In the genomic region with DNA sequence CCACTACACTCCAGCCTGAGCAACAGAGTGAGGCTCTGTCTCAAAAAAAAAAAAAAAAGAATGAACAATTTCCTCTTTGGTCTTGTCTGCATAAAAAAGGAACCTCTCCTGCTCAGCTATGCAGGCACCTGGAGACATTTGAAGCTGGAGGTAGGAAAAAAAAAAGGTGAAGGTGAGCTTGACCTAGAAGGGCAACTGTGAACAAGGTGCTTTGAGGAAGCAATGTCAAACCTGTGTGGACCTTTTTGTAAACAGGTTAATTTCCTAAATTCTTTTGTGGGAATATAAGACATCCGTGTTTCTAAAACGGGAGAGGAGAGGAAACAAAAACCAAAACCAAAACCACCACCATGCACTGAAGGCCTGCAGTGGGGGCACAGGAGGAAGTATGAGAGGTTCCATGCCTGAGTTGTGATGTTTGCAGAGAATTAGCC, we compare ENCODE assay signal across 1 cellular context.
TF ChIP-seq lines count a peak whose summit lies in the region.

No MANE protein-coding gene starts in this region.

TF ChIP-seq in SK-N-SH, 30 proteins besides CTCF, POLR2A, EP300 and RAD21 (continued from another document):
- TF ChIP-seq, protein P1, sequence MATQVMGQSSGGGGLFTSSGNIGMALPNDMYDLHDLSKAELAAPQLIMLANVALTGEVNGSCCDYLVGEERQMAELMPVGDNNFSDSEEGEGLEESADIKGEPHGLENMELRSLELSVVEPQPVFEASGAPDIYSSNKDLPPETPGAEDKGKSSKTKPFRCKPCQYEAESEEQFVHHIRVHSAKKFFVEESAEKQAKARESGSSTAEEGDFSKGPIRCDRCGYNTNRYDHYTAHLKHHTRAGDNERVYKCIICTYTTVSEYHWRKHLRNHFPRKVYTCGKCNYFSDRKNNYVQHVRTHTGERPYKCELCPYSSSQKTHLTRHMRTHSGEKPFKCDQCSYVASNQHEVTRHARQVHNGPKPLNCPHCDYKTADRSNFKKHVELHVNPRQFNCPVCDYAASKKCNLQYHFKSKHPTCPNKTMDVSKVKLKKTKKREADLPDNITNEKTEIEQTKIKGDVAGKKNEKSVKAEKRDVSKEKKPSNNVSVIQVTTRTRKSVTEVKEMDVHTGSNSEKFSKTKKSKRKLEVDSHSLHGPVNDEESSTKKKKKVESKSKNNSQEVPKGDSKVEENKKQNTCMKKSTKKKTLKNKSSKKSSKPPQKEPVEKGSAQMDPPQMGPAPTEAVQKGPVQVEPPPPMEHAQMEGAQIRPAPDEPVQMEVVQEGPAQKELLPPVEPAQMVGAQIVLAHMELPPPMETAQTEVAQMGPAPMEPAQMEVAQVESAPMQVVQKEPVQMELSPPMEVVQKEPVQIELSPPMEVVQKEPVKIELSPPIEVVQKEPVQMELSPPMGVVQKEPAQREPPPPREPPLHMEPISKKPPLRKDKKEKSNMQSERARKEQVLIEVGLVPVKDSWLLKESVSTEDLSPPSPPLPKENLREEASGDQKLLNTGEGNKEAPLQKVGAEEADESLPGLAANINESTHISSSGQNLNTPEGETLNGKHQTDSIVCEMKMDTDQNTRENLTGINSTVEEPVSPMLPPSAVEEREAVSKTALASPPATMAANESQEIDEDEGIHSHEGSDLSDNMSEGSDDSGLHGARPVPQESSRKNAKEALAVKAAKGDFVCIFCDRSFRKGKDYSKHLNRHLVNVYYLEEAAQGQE (IDR thresholded peaks at IDR 0.05; ENCODE audit: low read depth, low read length): no peak
- TF ChIP-seq FOXJ3 (CRISPR knock-in tag; IDR thresholded peaks at IDR 0.05) (no peak), YY1 (IDR thresholded peaks at IDR 0.05; ENCODE audit: low read depth) (no peak), SMC3 (IDR thresholded peaks at IDR 0.05; ENCODE audit: low read depth, low read length) (no peak), JUND (IDR thresholded peaks at IDR 0.05) (no peak), MXI1 (IDR thresholded peaks at IDR 0.05; ENCODE audit: low read depth, low read length) (no peak)
- TF ChIP-seq, protein P2, sequence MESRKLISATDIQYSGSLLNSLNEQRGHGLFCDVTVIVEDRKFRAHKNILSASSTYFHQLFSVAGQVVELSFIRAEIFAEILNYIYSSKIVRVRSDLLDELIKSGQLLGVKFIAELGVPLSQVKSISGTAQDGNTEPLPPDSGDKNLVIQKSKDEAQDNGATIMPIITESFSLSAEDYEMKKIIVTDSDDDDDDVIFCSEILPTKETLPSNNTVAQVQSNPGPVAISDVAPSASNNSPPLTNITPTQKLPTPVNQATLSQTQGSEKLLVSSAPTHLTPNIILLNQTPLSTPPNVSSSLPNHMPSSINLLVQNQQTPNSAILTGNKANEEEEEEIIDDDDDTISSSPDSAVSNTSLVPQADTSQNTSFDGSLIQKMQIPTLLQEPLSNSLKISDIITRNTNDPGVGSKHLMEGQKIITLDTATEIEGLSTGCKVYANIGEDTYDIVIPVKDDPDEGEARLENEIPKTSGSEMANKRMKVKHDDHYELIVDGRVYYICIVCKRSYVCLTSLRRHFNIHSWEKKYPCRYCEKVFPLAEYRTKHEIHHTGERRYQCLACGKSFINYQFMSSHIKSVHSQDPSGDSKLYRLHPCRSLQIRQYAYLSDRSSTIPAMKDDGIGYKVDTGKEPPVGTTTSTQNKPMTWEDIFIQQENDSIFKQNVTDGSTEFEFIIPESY (IDR thresholded peaks at IDR 0.05; ENCODE audit: borderline replicate concordance, low read depth): no peak
- TF ChIP-seq, protein P3, sequence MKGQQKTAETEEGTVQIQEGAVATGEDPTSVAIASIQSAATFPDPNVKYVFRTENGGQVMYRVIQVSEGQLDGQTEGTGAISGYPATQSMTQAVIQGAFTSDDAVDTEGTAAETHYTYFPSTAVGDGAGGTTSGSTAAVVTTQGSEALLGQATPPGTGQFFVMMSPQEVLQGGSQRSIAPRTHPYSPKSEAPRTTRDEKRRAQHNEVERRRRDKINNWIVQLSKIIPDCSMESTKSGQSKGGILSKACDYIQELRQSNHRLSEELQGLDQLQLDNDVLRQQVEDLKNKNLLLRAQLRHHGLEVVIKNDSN (IDR thresholded peaks at IDR 0.05; ENCODE audit: borderline replicate concordance, low read depth): no peak
TF ChIP-seq in SK-N-SH: peak in this region for 0.
